16 cellular contexts compared by ENCODE assay signal in the genomic region with DNA sequence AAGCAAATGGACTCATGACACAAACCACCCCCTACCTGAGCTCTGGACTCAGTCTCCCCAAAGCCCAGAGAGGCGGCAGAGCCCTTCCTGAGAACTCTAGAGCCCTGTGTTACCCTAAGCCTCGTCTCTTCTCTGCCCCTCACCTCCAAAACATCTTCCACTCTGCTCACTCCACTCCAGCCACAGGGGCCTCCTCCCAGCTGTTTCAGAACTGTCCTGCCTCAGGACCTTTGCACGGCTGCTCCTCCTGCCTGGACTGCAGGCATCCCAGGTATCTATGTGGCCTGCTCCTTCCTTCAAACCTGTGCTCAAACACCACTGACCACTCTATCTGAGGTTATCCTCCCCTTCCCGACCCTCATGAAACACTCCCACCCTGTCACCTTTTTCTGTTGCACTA.
"Had no signal": no experiment of that assay in that cellular context is flagged by ENCODE, and none has a peak within 500 bp of the region (broad histone marks: within the 10 kb centered on the region; RNA-seq: fewer than 3 reads in every experiment).

No MANE protein-coding gene starts in this region.

- H3K4me1 ChIP-seq: prostate gland had no signal

- H3K27ac Mint-ChIP-seq: activated CD4-positive, alpha-beta T cell treated with anti-CD3 and anti-CD28 coated beads for 36 hours; activated naive CD8-positive, alpha-beta T cell treated with anti-CD3 and anti-CD28 coated beads for 36 hours; activated T-helper 1 cell treated with anti-CD3 and anti-CD28 coated beads, Interleukin-12 subunit alpha, Interleukin-12 subunit beta, Interleukin-2, Interleukin-4 antibody, amounts not matched to agents 30 ng/mL and 10 ng/mL and 1 ng/mL, durations not matched to agents 14 hours and 24 hours and 36 hours; mesothelial cell of epicardium; nephron progenitor cell had no signal

- H3K9me3 Mint-ChIP-seq: activated naive CD8-positive, alpha-beta T cell treated with anti-CD3 and anti-CD28 coated beads for 36 hours; activated T-helper 1 cell treated with anti-CD3 and anti-CD28 coated beads, Interleukin-12 subunit alpha, Interleukin-12 subunit beta, Interleukin-2, Interleukin-4 antibody, amounts not matched to agents 30 ng/mL and 10 ng/mL and 1 ng/mL, durations not matched to agents 14 hours and 24 hours and 36 hours; mesothelial cell of epicardium; nephron progenitor cell had no signal

- H3K27me3 Mint-ChIP-seq: activated CD4-positive, alpha-beta T cell treated with anti-CD3 and anti-CD28 coated beads for 36 hours; activated naive CD8-positive, alpha-beta T cell treated with anti-CD3 and anti-CD28 coated beads for 36 hours had no signal

- H3K36me3 ChIP-seq: cardiac muscle cell, prostate gland, right atrium auricular region, stomach had no signal

- ATAC-seq: activated CD4-positive, alpha-beta T cell treated with anti-CD3 and anti-CD28 coated beads for 36 hours had no signal

- H3K4me3 ChIP-seq: cardiac muscle cell, hepatocyte, lung, prostate gland, right atrium auricular region, stomach had no signal

- H3K36me3 Mint-ChIP-seq: activated naive CD8-positive, alpha-beta T cell treated with anti-CD3 and anti-CD28 coated beads for 36 hours; mesothelial cell of epicardium had no signal

- H3K27ac ChIP-seq: cardiac muscle cell, hepatocyte, prostate gland, right atrium auricular region had no signal

- H3K27me3 ChIP-seq: cardiac muscle cell, hepatocyte, right atrium auricular region, stomach had no signal

- H3K4me3 Mint-ChIP-seq: activated CD4-positive, alpha-beta T cell treated with anti-CD3 and anti-CD28 coated beads for 36 hours; activated naive CD8-positive, alpha-beta T cell treated with anti-CD3 and anti-CD28 coated beads for 36 hours; activated T-helper 1 cell treated with anti-CD3 and anti-CD28 coated beads, Interleukin-12 subunit alpha, Interleukin-12 subunit beta, Interleukin-2, Interleukin-4 antibody, amounts not matched to agents 30 ng/mL and 10 ng/mL and 1 ng/mL, durations not matched to agents 14 hours and 24 hours and 36 hours; mesothelial cell of epicardium; nephron progenitor cell had no signal

- H3K9me3 ChIP-seq: prostate gland, right atrium auricular region, stomach had no signal

- H3K4me2 ChIP-seq: hepatocyte had no signal

- DNase-seq: activated CD4-positive, alpha-beta T cell treated with anti-CD3 and anti-CD28 coated beads for 36 hours; activated CD4-positive, alpha-beta T cell treated with anti-CD3 and anti-CD28 coated beads, Interleukin-2, amount 50 U/mL, for 48 hours; activated naive CD8-positive, alpha-beta T cell treated with anti-CD3 and anti-CD28 coated beads for 36 hours; amygdala; nephron progenitor cell; stimulated activated CD4-positive, alpha-beta T cell treated with anti-CD3 and anti-CD28 coated beads, Interleukin-2, amount 100 ng/mL, for 48 hours; stomach; SW 1271; trophoblast cell had no signal
